Comparison of ENCODE assay signal across 9 cellular contexts in the genomic region with DNA sequence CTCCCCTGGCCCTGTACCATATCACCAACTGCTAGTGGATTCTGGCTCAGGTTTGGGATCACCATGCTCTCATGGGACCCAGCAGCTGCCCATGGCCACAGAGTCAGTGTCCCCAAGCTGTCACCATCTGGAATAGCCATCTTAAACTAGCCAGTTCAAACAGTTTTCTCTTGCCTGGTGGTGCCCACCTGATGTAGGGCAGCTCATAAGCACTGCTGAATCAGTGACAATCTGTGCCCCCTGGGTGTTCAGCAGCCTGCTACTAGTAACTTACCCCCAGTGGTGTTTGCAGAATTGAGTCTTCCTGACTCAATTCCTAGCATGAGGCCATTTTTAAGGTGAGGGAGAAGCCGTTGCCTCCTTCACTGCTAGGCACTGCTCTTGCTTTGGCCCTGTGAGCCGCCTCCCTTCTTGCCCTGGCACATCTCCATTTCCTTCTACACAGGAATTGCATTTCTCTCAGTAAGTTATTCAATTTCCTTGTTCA. TPM values are rescaled to one million over a fixed set of nuclear protein-coding genes. Genes with fewer than 3 reads are reported as not detected.
DNase-seq lines count a peak whose midpoint lies in the region; ATAC-seq and TF ChIP-seq lines count a peak whose summit lies in the region.
"Had no signal": no experiment of that assay in that cellular context is flagged by ENCODE, and none has a peak within 500 bp of the region (broad histone marks: within the 10 kb centered on the region; RNA-seq: fewer than 3 reads in every experiment).

No MANE protein-coding gene starts in this region.

- TF ChIP-seq POLR2A in esophagus squamous epithelium (IDR thresholded peaks at IDR 0.05) (no peak), upper lobe of left lung (IDR thresholded peaks at IDR 0.05) (no peak), gastroesophageal sphincter (IDR thresholded peaks at IDR 0.05) (no peak), ovary (IDR thresholded peaks at IDR 0.05) (no peak)

- 19 to 57% methylated on average over 2 of the region's 2 CpGs for WGBS in esophagus squamous epithelium, 2 donors
- 62 to 63% methylated on average over 2 of the region's 2 CpGs for WGBS in upper lobe of left lung, 2 donors
- 59 to 69% methylated on average over 2 of the region's 2 CpGs for WGBS in gastroesophageal sphincter (ENCODE audit: low coverage in 1 of 2), 2 donors
- WGBS in ovary, 3 donors, result 32 to 58% (median 55%) methylated on average over 2 of the region's 2 CpGs

- H3K4me1 ChIP-seq in right atrium auricular region (peaks cover 0 to 19% of the 10 kb centered on the region in 2 donors), esophagus squamous epithelium (peaks cover 0 to 79% (median 7%) of the 10 kb centered on the region in 3 donors), upper lobe of left lung (peaks cover 5 to 12% (median 6%) of the 10 kb centered on the region in 4 donors), gastroesophageal sphincter (peaks cover 0 to 24% (median 2%) of the 10 kb centered on the region in 3 donors), ovary (ENCODE audit: insufficient read depth) (no peaks in the 10 kb centered on the region)

- no peak for DNase-seq in Right ventricle myocardium inferior (ENCODE audit: missing footprints)
- DNase-seq in right atrium auricular region (ENCODE audit: low spot score), result no peak
- no peak for DNase-seq in RWPE1 (ENCODE audit: low spot score)
- DNase-seq in esophagus squamous epithelium (lab: John Stamatoyannopoulos, UW), result no peak
- DNase-seq in upper lobe of left lung, result peak in 1 of 2 donors; percentile 40
- no peak for DNase-seq in T1000 (lab: John Stamatoyannopoulos, UW)
- no peak for DNase-seq in ovary
- DNase-seq: GOT3 had no signal

- ATAC-seq in Right ventricle myocardium inferior, result peak; percentile 70
- ATAC-seq in upper lobe of left lung (ENCODE audit: low FRiP score in 2 of 2), result no peak
- ATAC-seq in gastroesophageal sphincter, result no peak

- no peak overlapping the region for H3K4me3 ChIP-seq in right atrium auricular region
- no peak overlapping the region for H3K4me3 ChIP-seq in esophagus squamous epithelium
- H3K4me3 ChIP-seq in upper lobe of left lung, result no peak overlapping the region
- H3K4me3 ChIP-seq in gastroesophageal sphincter, result no peak overlapping the region
- H3K4me3 ChIP-seq in ovary, result no peak overlapping the region

- POLR2A ChIA-PET in RWPE1 (lab: Yijun Ruan, JAX; ENCODE audit: low non-redundant PET), result no interaction called here

- no peak for TF ChIP-seq EP300 in upper lobe of left lung (IDR thresholded peaks at IDR 0.05)
- TF ChIP-seq EP300 in gastroesophageal sphincter (IDR thresholded peaks at IDR 0.05), result no peak
- TF ChIP-seq EP300 in ovary (IDR thresholded peaks at IDR 0.05), result no peak

- H3K9me3 ChIP-seq in right atrium auricular region, result no peaks in the 10 kb centered on the region
- no peaks in the 10 kb centered on the region for H3K9me3 ChIP-seq in esophagus squamous epithelium
- H3K9me3 ChIP-seq in upper lobe of left lung, result no peaks in the 10 kb centered on the region
- no peaks in the 10 kb centered on the region for H3K9me3 ChIP-seq in gastroesophageal sphincter
- no peaks in the 10 kb centered on the region for H3K9me3 ChIP-seq in ovary

- CTCF ChIA-PET in RWPE1 (lab: Yijun Ruan, JAX), result interaction anchor here (0.6 kb wide), 1 partner anchor 37 kb away, joined by 3 read pairs; no protein-coding TSS in a partner anchor

- no peak overlapping the region for H3K27ac ChIP-seq in right atrium auricular region
- H3K27ac ChIP-seq in RWPE1, result peak overlapping the region; percentile 67
- peak overlapping the region; percentile 28 to 44 (median 42) for H3K27ac ChIP-seq in esophagus squamous epithelium
- peak overlapping the region in 3 of 4 donors; percentile 9 to 62 (median 16) for H3K27ac ChIP-seq in upper lobe of left lung
- no peak overlapping the region for H3K27ac ChIP-seq in gastroesophageal sphincter
- no peak overlapping the region for H3K27ac ChIP-seq in ovary

- TF ChIP-seq CTCF in right atrium auricular region (IDR thresholded peaks at IDR 0.05), result no peak
- TF ChIP-seq CTCF in RWPE1 (conservative IDR thresholded peaks at IDR 0.05; ENCODE audit: low read depth), result no peak
- no peak for TF ChIP-seq CTCF in esophagus squamous epithelium (IDR thresholded peaks at IDR 0.05)
- TF ChIP-seq CTCF in upper lobe of left lung (IDR thresholded peaks at IDR 0.05), result no peak
- TF ChIP-seq CTCF in gastroesophageal sphincter (IDR thresholded peaks at IDR 0.05), result no peak
- no peak for TF ChIP-seq CTCF in ovary (IDR thresholded peaks at IDR 0.05)

- peaks cover 47% of the 10 kb centered on the region for H3K36me3 ChIP-seq in right atrium auricular region
- peaks cover 12 to 52% (median 27%) of the 10 kb centered on the region in 3 donors for H3K36me3 ChIP-seq in esophagus squamous epithelium
- H3K36me3 ChIP-seq in upper lobe of left lung, result peaks cover 22 to 52% (median 43%) of the 10 kb centered on the region in 4 donors
- peaks cover 0 to 54% of the 10 kb centered on the region in 2 donors for H3K36me3 ChIP-seq in gastroesophageal sphincter
- no peaks in the 10 kb centered on the region for H3K36me3 ChIP-seq in ovary

- intact Hi-C loops in Right ventricle myocardium inferior (cut with DNase I) (no loop called here), esophagus squamous epithelium (cut with DNase I) (no loop called here), ovary (cut with DNase I) (loop anchor here in 1 of 4 donors (10.0 kb wide), 1 partner anchor 80 kb away; no protein-coding TSS in a partner anchor)

- no peaks in the 10 kb centered on the region for H3K27me3 ChIP-seq in right atrium auricular region
- H3K27me3 ChIP-seq in esophagus squamous epithelium, result no peaks in the 10 kb centered on the region
- H3K27me3 ChIP-seq in upper lobe of left lung, result no peaks in the 10 kb centered on the region
- no peaks in the 10 kb centered on the region for H3K27me3 ChIP-seq in gastroesophageal sphincter
- no peaks in the 10 kb centered on the region for H3K27me3 ChIP-seq in ovary

RNA-seq across cellular contexts. Expression of gene RPSA, which starts 7.9 kb away (rescaled TPM):
- total RNA-seq in Right ventricle myocardium inferior, result 472 TPM
- total RNA-seq in right atrium auricular region, result 100 to 1,000 TPM; 351 to 628 TPM
- total RNA-seq in esophagus squamous epithelium, result 1,000 to 10,000 TPM in 3 of 4 donors, 100 to 1,000 TPM in 1; 868 to 1,955 (median 1,497) TPM
- total RNA-seq in upper lobe of left lung, result 100 to 1,000 TPM; 317 to 921 (median 709) TPM
- 1,000 to 10,000 TPM in 2 of 4 donors, 100 to 1,000 TPM in 2; 637 to 1,292 (median 907) TPM for total RNA-seq in gastroesophageal sphincter
- total RNA-seq in ovary, result 1,000 to 10,000 TPM; 1,337 to 2,779 (median 1,617) TPM
- 1,000 to 10,000 TPM; 1,695 to 2,321 TPM for polyA plus RNA-seq in ovary

RNA-seq across cellular contexts. Expression of gene SLC25A38, which starts 31.3 kb away (rescaled TPM):
- total RNA-seq in Right ventricle myocardium inferior (14.7 TPM), right atrium auricular region (10 to 100 TPM; 14.3 to 15.7 TPM), esophagus squamous epithelium (10 to 100 TPM in 2 of 4 donors, 1 to 10 TPM in 2; 6.2 to 21.7 (median 12.6) TPM), upper lobe of left lung (10 to 100 TPM; 17.5 to 36.5 (median 30.2) TPM), gastroesophageal sphincter (10 to 100 TPM; 24.9 to 44.8 (median 28.5) TPM), ovary (10 to 100 TPM; 28.8 to 38.6 (median 33.9) TPM)
- 10 to 100 TPM; 48.1 to 70.5 TPM for polyA plus RNA-seq in ovary

RNA-seq across cellular contexts. Expression of gene MOBP, which starts 53.0 kb away (rescaled TPM):
- total RNA-seq in Right ventricle myocardium inferior (not detected), right atrium auricular region (under 1 TPM in 1 of 2 donors, not detected in 1; 0.20 TPM), esophagus squamous epithelium (not detected), upper lobe of left lung (under 1 TPM in 1 of 6 donors, not detected in 5; 0.22 TPM), gastroesophageal sphincter (under 1 TPM in 2 of 4 donors, not detected in 2; 0.08 to 0.47 TPM), ovary (under 1 TPM in 6 of 7 donors, not detected in 1; 0.07 to 0.72 (median 0.22) TPM)
- polyA plus RNA-seq in ovary, result 1 to 10 TPM in 1 of 2 donors, under 1 TPM in 1; 0.68 to 1.0 TPM

Comparison
In these comparisons a context has a peak if more than half of its experiments do, and no peak if none do; other contexts are left out.
1. H3K27ac ChIP-seq: peak in RWPE1 (single experiment), esophagus squamous epithelium (4 of 4) and upper lobe of left lung (3 of 4); none in right atrium auricular region (0 of 2), gastroesophageal sphincter (0 of 4) and ovary (0 of 2).